Comparison of ENCODE assay signal across 24 cellular contexts in the genomic region with DNA sequence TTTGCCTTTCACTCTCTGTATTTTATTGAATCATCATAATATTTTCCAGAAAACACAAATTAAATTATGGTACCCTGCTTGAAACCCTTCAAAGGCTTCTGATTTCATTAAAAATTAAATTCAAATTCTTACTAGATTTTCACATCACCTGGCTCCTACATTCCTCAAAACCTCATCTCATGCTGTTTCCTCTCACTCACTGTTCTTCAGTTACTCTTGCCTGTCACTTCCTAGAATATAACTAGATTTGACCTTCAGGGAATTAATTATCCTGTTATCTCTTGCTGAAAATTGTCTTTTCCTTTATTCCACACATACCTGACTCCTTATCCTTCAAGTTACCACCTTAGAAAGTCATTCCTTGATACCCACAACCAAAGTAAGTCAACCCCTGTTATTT.
DNase-seq lines count a peak whose midpoint lies in the region; FAIRE-seq and TF ChIP-seq lines count a peak whose summit lies in the region.
"Had no signal": no experiment of that assay in that cellular context is flagged by ENCODE, and none has a peak within 500 bp of the region (broad histone marks: within the 10 kb centered on the region; RNA-seq: fewer than 3 reads in every experiment).

No MANE protein-coding gene starts in this region.

- TF ChIP-seq EP300 in SK-N-SH (IDR thresholded peaks at IDR 0.05; ENCODE audit: borderline replicate concordance in 1 of 2, low read depth in 1 of 2, low read length in 1 of 2) (0 out of 4 replicates have a peak, but pooled peaks of 1 of the 2 experiments have one; percentile 38), neural cell (conservative IDR thresholded peaks at IDR 0.05; ENCODE audit: poor library complexity, severe bottlenecking) (no peak)

- no peak for TF ChIP-seq RAD21 in SK-N-SH (IDR thresholded peaks at IDR 0.05; ENCODE audit: low read length)
- TF ChIP-seq RAD21 in neural cell (conservative IDR thresholded peaks at IDR 0.05) = no peak

- no peaks in the 10 kb centered on the region for H4K20me1 ChIP-seq in OCI-LY1 (ENCODE audit: insufficient read depth, low read length)
- no peaks in the 10 kb centered on the region for H4K20me1 ChIP-seq in SK-N-SH (ENCODE audit: insufficient read depth)
- no peaks in the 10 kb centered on the region for H4K20me1 ChIP-seq in SU-DHL-6 (ENCODE audit: low read depth, low read length)
- H4K20me1 ChIP-seq in neural cell (ENCODE audit: insufficient read depth) = no peaks in the 10 kb centered on the region
- H4K20me1 ChIP-seq: BLaER1 treated with 17β-estradiol and CSF1 and Interleukin-3, amounts not matched to agents 10 nM and 100 nM had no signal

- no peak for TF ChIP-seq CTCF in OCI-LY1 (IDR thresholded peaks at IDR 0.05; ENCODE audit: low read length)
- no peak for TF ChIP-seq CTCF in SK-N-SH (IDR thresholded peaks at IDR 0.05)
- no peak for TF ChIP-seq CTCF in SU-DHL-6 (IDR thresholded peaks at IDR 0.05; ENCODE audit: insufficient read depth, low read length, poor library complexity, severe bottlenecking)
- no peak for TF ChIP-seq CTCF in neural cell (IDR thresholded peaks at IDR 0.05; ENCODE audit: poor library complexity, severe bottlenecking)
- TF ChIP-seq CTCF in thyroid gland (IDR thresholded peaks at IDR 0.05) = no peak
- TF ChIP-seq CTCF in kidney (IDR thresholded peaks at IDR 0.05; ENCODE audit: borderline replicate concordance, extremely low read depth, insufficient read depth) = no peak
- TF ChIP-seq CTCF in spleen (IDR thresholded peaks at IDR 0.05 in 8 of 11, conservative IDR thresholded peaks at IDR 0.05 in 3 of 11) = no peak

- H3K36me3 ChIP-seq in OCI-LY1 (ENCODE audit: insufficient read depth, low read length) (no peaks in the 10 kb centered on the region), SK-N-SH (replicated peaks in 1 of 2; ENCODE audit: control insufficient read depth in 1 of 2, insufficient read depth in 2 of 2, low read length in 1 of 2) (no peaks in the 10 kb centered on the region), SU-DHL-6 (ENCODE audit: low read length) (no peaks in the 10 kb centered on the region; the same call in 1 of the 2 replicates), neural cell (ENCODE audit: insufficient read depth, low read length) (no peaks in the 10 kb centered on the region), thyroid gland (no peaks in the 10 kb centered on the region), kidney (ENCODE audit: control insufficient read depth in 1 of 2, insufficient read depth in 2 of 2, low read length in 2 of 2) (no peaks in the 10 kb centered on the region), spleen (no peaks in the 10 kb centered on the region)
- H3K36me3 ChIP-seq: BLaER1 treated with 17β-estradiol and CSF1 and Interleukin-3, amounts not matched to agents 10 nM and 100 nM had no signal

- no peaks in the 10 kb centered on the region for H3K27me3 ChIP-seq in OCI-LY1 (ENCODE audit: insufficient read depth, low read length)
- no peaks in the 10 kb centered on the region for H3K27me3 ChIP-seq in SK-N-SH (ENCODE audit: insufficient read depth)
- H3K27me3 ChIP-seq in SU-DHL-6 (ENCODE audit: low read length) = no peaks in the 10 kb centered on the region
- no peaks in the 10 kb centered on the region for H3K27me3 ChIP-seq in neural cell (ENCODE audit: insufficient read depth, low read depth, low read length)
- no peaks in the 10 kb centered on the region for H3K27me3 ChIP-seq in thyroid gland
- no peaks in the 10 kb centered on the region for H3K27me3 ChIP-seq in spleen (replicated peaks in 1 of 7)
- H3K27me3 ChIP-seq: BLaER1 treated with 17β-estradiol and CSF1 and Interleukin-3, amounts not matched to agents 10 nM and 100 nM had no signal

- no peak for DNase-seq in SK-N-SH
- DNase-seq in GM03348 (ENCODE audit: low spot score) = no peak
- no peak for DNase-seq in thyroid gland
- DNase-seq in kidney = no peak
- no peak for DNase-seq in spleen
- DNase-seq: AML-193; Caco-2; Calu3; CD4-positive, alpha-beta T cell; CD8-positive, alpha-beta T cell; DMS79 treated with DMSO at 0.1 percent for 48 hours; GF-D8 had no signal

- H3K9ac ChIP-seq in OCI-LY1 (ENCODE audit: low read length) (no peak overlapping the region), SK-N-SH (no peak overlapping the region), SU-DHL-6 (ENCODE audit: low read length) (no peak overlapping the region), neural cell (ENCODE audit: low read length) (no peak overlapping the region), kidney (ENCODE audit: low read length in 2 of 2) (no peak overlapping the region)
- H3K9ac ChIP-seq: BLaER1 treated with 17β-estradiol and CSF1 and Interleukin-3, amounts not matched to agents 10 nM and 100 nM had no signal

- POLR2A ChIA-PET in SK-N-SH (lab: Yijun Ruan, JAX) = interaction anchor here (1.0 kb wide), 1 partner anchor 10 kb away, joined by 3 read pairs; no protein-coding TSS in a partner anchor

- FAIRE-seq in kidney (lab: Jason Lieb, UNC) = no peak
- FAIRE-seq: A549, D721Med, G401.6, GM12878, GM12892, GM18507 had no signal

- TF ChIP-seq POLR2A in thyroid gland (IDR thresholded peaks at IDR 0.05) = no peak
- TF ChIP-seq POLR2A in spleen (IDR thresholded peaks at IDR 0.05) = no peak

- H2AFZ ChIP-seq in OCI-LY1 (ENCODE audit: low read length) (peak overlapping the region; percentile 24; the same call in 1 of the 2 replicates), SK-N-SH (ENCODE audit: low read depth) (no peak overlapping the region), SU-DHL-6 (ENCODE audit: low read depth, low read length, severe bottlenecking) (peak overlapping the region; percentile 49), neural cell (ENCODE audit: low read depth, low read length) (no peak overlapping the region)

- H3K4me1 ChIP-seq in OCI-LY1 (ENCODE audit: insufficient read depth, low read length, severe bottlenecking) (peaks cover 7% of the 10 kb centered on the region), SK-N-SH (ENCODE audit: control insufficient read depth in 1 of 2, insufficient read depth in 2 of 2, low read depth in 1 of 2, low read length in 1 of 2) (peaks cover 0 to 5% of the 10 kb centered on the region in 2 experiments; a peak in 1 of 4 replicates), thyroid gland (no peaks in the 10 kb centered on the region), kidney (ENCODE audit: control insufficient read depth in 1 of 2, insufficient read depth in 1 of 2, low read depth in 1 of 2, low read length in 2 of 2) (no peaks in the 10 kb centered on the region), spleen (no peaks in the 10 kb centered on the region)
- H3K4me1 ChIP-seq: A549; BLaER1 treated with 17β-estradiol and CSF1 and Interleukin-3, amounts not matched to agents 10 nM and 100 nM; Caco-2 had no signal

- no peaks in the 10 kb centered on the region for H3F3A ChIP-seq in OCI-LY1 (ENCODE audit: insufficient read depth, low read length)
- no peaks in the 10 kb centered on the region for H3F3A ChIP-seq in SK-N-SH (replicated peaks; ENCODE audit: insufficient read depth)
- no peaks in the 10 kb centered on the region for H3F3A ChIP-seq in SU-DHL-6 (ENCODE audit: insufficient read depth)
- no peaks in the 10 kb centered on the region for H3F3A ChIP-seq in neural cell (ENCODE audit: insufficient read depth, low read length, poor library complexity, severe bottlenecking)

- H3K4me3 ChIP-seq in OCI-LY1 (ENCODE audit: low read depth, low read length, poor library complexity, severe bottlenecking) (no peak overlapping the region), SK-N-SH (ENCODE audit: low read depth in 2 of 2, low read length in 1 of 2) (no peak overlapping the region), SU-DHL-6 (ENCODE audit: insufficient read depth, low read length, poor library complexity, severe bottlenecking) (no peak overlapping the region), neural cell (ENCODE audit: low read length) (no peak overlapping the region), thyroid gland (replicated peaks in 1 of 3) (no peak overlapping the region), kidney (ENCODE audit: low read length in 2 of 2) (no peak overlapping the region), spleen (no peak overlapping the region)
- H3K4me3 ChIP-seq: A549; BLaER1 treated with 17β-estradiol and CSF1 and Interleukin-3, amounts not matched to agents 10 nM and 100 nM; GM12878 had no signal

- H3K9me3 ChIP-seq in OCI-LY1 (ENCODE audit: low read length) (no peaks in the 10 kb centered on the region), SK-N-SH (peaks cover 5% of the 10 kb centered on the region; the same call in 1 of the 2 replicates), SU-DHL-6 (ENCODE audit: insufficient read depth, low read length) (no peaks in the 10 kb centered on the region), neural cell (ENCODE audit: low read length) (no peaks in the 10 kb centered on the region), thyroid gland (no peaks in the 10 kb centered on the region), kidney (ENCODE audit: control insufficient read depth in 1 of 2, low read length in 2 of 2) (no peaks in the 10 kb centered on the region), spleen (no peaks in the 10 kb centered on the region)
- H3K9me3 ChIP-seq: A549; BLaER1 treated with 17β-estradiol and CSF1 and Interleukin-3, amounts not matched to agents 10 nM and 100 nM; Caco-2 had no signal

- intact Hi-C loops in thyroid gland (cut with DNase I) = no loop called here
- intact Hi-C loops in kidney (cut with DNase I) = no loop called here
- intact Hi-C loops in spleen (cut with DNase I; ENCODE audit: low total_unique reads) = no loop called here

- no peaks in the 10 kb centered on the region for H3K9me2 ChIP-seq in OCI-LY1 (ENCODE audit: low read depth, low read length)
- no peaks in the 10 kb centered on the region for H3K9me2 ChIP-seq in SK-N-SH
- no peaks in the 10 kb centered on the region for H3K9me2 ChIP-seq in SU-DHL-6 (replicated peaks; ENCODE audit: insufficient read depth, low read length)
- H3K9me2 ChIP-seq in neural cell (ENCODE audit: insufficient read depth, low read length) = no peaks in the 10 kb centered on the region

- H3K79me2 ChIP-seq in OCI-LY1 (ENCODE audit: insufficient read depth, low read length) = no peaks in the 10 kb centered on the region
- no peaks in the 10 kb centered on the region for H3K79me2 ChIP-seq in SK-N-SH (ENCODE audit: insufficient read depth)
- H3K79me2 ChIP-seq in SU-DHL-6 (ENCODE audit: insufficient read depth, low read length) = no peaks in the 10 kb centered on the region
- no peaks in the 10 kb centered on the region for H3K79me2 ChIP-seq in neural cell (replicated peaks; ENCODE audit: insufficient read depth, low read length)

- H3K4me2 ChIP-seq in OCI-LY1 (ENCODE audit: low read length) = peak overlapping the region; percentile 42; the same call in 1 of the 2 replicates
- H3K4me2 ChIP-seq in SK-N-SH = no peak overlapping the region
- peak overlapping the region; percentile 34 for H3K4me2 ChIP-seq in SU-DHL-6 (ENCODE audit: low read depth, low read length, poor library complexity, severe bottlenecking)
- no peak overlapping the region for H3K4me2 ChIP-seq in neural cell (ENCODE audit: low read length)
- H3K4me2 ChIP-seq: A549; BLaER1 treated with 17β-estradiol and CSF1 and Interleukin-3, amounts not matched to agents 10 nM and 100 nM had no signal

- H3K27ac ChIP-seq in OCI-LY1 (ENCODE audit: low read depth, low read length, poor library complexity, severe bottlenecking) (no peak overlapping the region), SK-N-SH (ENCODE audit: low read depth in 2 of 2, low read length in 1 of 2) (peak overlapping the region in 1 of 2 experiments; percentile 74; a peak in 1 of 4 replicates), SU-DHL-6 (ENCODE audit: low read depth, low read length) (no peak overlapping the region), neural cell (ENCODE audit: low read length) (no peak overlapping the region), thyroid gland (no peak overlapping the region), kidney (ENCODE audit: low read depth in 2 of 2, low read length in 2 of 2) (no peak overlapping the region), spleen (no peak overlapping the region)
- H3K27ac ChIP-seq: 22Rv1; A549; BLaER1 treated with 17β-estradiol and CSF1 and Interleukin-3, amounts not matched to agents 10 nM and 100 nM; C4-2B had no signal

- CTCF ChIA-PET in SK-N-SH (lab: Yijun Ruan, JAX) = no interaction called here

Comparison
In these comparisons a context has a peak if more than half of its experiments do, and no peak if none do; other contexts are left out.
1. H2AFZ ChIP-seq: peak in OCI-LY1 (single experiment) and SU-DHL-6 (single experiment); none in SK-N-SH (single experiment) and neural cell (single experiment).
2. H3K4me2 ChIP-seq: peak in OCI-LY1 (single experiment) and SU-DHL-6 (single experiment); none in SK-N-SH (single experiment) and neural cell (single experiment).